8 cellular contexts compared by ENCODE assay signal in the genomic region with DNA sequence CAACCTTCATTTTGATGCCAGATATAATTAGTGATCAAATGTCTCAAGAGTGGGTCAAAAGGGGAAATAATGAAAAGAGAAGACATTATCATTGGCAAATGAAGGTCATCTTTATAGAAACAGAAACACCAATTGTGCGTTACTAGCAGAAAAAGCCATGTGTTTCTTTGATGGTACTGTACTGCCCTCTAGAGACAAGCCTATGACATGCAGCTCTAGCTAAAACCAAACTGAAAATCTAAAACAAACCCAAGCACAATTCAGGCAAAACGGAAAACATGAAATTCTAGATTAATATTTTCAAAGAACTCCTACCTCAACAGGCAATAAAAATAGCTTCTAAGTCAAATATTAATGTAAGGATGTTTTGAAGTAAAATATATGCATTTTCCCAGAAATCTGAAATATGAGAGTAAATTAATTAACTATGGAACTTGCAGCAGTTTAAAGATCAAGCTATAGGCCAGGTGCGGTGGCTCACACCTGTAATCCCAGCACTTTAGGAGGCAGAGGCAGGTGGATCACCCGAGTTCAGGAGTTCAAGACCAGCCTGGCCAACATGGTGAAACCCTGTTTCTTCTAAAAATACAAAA.
DNase-seq lines count a peak whose midpoint lies in the region; FAIRE-seq and TF ChIP-seq lines count a peak whose summit lies in the region.

No MANE protein-coding gene starts in this region.

- H3K79me2 ChIP-seq in hepatocyte = no peaks in the 10 kb centered on the region

- no peaks in the 10 kb centered on the region for H3K27me3 ChIP-seq in hepatocyte
- H3K27me3 ChIP-seq in stomach = no peaks in the 10 kb centered on the region

- intact Hi-C loops in stomach (cut with DNase I; ENCODE audit: low total_unique reads) = no loop called here

- H3K4me2 ChIP-seq in hepatocyte = no peak overlapping the region

- H2AFZ ChIP-seq in hepatocyte = no peak overlapping the region

- H3K4me3 ChIP-seq in HFF-Myc (replicated peaks; ENCODE audit: low read depth, low read length) (no peak overlapping the region), hepatocyte (no peak overlapping the region), stomach (no peak overlapping the region)

- H3K36me3 ChIP-seq in hepatocyte (replicated peaks; ENCODE audit: insufficient read depth, low read depth) = no peaks in the 10 kb centered on the region
- H3K36me3 ChIP-seq in stomach = no peaks in the 10 kb centered on the region

- TF ChIP-seq EP300 in stomach (IDR thresholded peaks at IDR 0.05) = no peak

- H3K9me2 ChIP-seq in hepatocyte (replicated peaks; ENCODE audit: insufficient read depth) = no peaks in the 10 kb centered on the region

- no peaks in the 10 kb centered on the region for H3K4me1 ChIP-seq in hepatocyte (ENCODE audit: insufficient read depth)
- H3K4me1 ChIP-seq in stomach = peaks cover 0 to 4% (median 0%) of the 10 kb centered on the region in 4 donors

- 33% methylated on average over 4 of the region's 4 CpGs for WGBS in hepatocyte (ENCODE audit: low lambda C conversion rate, missing lambda C conversion rate)
- WGBS in stomach, 5 donors = 23 to 25% (median 24%) methylated on average over 4 of the region's 4 CpGs

- TF ChIP-seq POLR2A in stomach (IDR thresholded peaks at IDR 0.05) = no peak

- in situ Hi-C loops in G401 (cut with HindIII; ENCODE audit: low sequenced_read_pairs) = no loop called here

- DNase-seq in G401 (ENCODE audit: low spot score) (peak; percentile 48), HFF-Myc (ENCODE audit: extremely low read depth, low read depth) (peak; percentile 17), NCI-H146 (lab: John Stamatoyannopoulos, UW) (peak; percentile 62), hepatocyte (ENCODE audit: low spot score) (peak; percentile 68), stomach (no peak)
- DNase-seq in stimulated activated CD4-positive, alpha-beta T cell treated with anti-CD3 and anti-CD28 coated beads, Interleukin-4, amount 100 ng/mL, for 24 hours = no peak

- H4K20me1 ChIP-seq in hepatocyte (ENCODE audit: insufficient read depth, poor library complexity, severe bottlenecking) = no peaks in the 10 kb centered on the region

- H3K27ac ChIP-seq in VCaP (no peak overlapping the region), hepatocyte (no peak overlapping the region), stomach (no peak overlapping the region)

- peak; percentile 97 for FAIRE-seq in A204.1 (lab: Jason Lieb, UNC)

- peak; percentile 75 for TF ChIP-seq CTCF in HFF-Myc (IDR thresholded peaks at IDR 0.05; ENCODE audit: low read depth, low read length, missing control alignments)
- TF ChIP-seq CTCF in VCaP (conservative IDR thresholded peaks at IDR 0.05) = peak; percentile 89
- TF ChIP-seq CTCF in hepatocyte (IDR thresholded peaks at IDR 0.05; ENCODE audit: poor library complexity) = peak; percentile 95
- peak in 5 of 7 experiments; percentile 31 to 73 (median 59) for TF ChIP-seq CTCF in stomach (IDR thresholded peaks at IDR 0.05)

- H3K9me3 ChIP-seq in hepatocyte (ENCODE audit: low read depth) (no peaks in the 10 kb centered on the region), stomach (no peaks in the 10 kb centered on the region)

Comparison
In these comparisons a context has a peak if more than half of its experiments do, and no peak if none do; other contexts are left out.
1. DNase-seq: peak in G401 (single experiment), HFF-Myc (single experiment), NCI-H146 (single experiment) and hepatocyte (single experiment); none in stomach (single experiment) and stimulated activated CD4-positive, alpha-beta T cell treated with anti-CD3 and anti-CD28 coated beads, Interleukin-4, amount 100 ng/mL, for 24 hours (single experiment).
2. Peak in every context shown above with its lines, with median percentiles within 50 percentile points of each other: CTCF ChIP-seq.